13 cellular contexts compared by ENCODE assay signal in the genomic region with DNA sequence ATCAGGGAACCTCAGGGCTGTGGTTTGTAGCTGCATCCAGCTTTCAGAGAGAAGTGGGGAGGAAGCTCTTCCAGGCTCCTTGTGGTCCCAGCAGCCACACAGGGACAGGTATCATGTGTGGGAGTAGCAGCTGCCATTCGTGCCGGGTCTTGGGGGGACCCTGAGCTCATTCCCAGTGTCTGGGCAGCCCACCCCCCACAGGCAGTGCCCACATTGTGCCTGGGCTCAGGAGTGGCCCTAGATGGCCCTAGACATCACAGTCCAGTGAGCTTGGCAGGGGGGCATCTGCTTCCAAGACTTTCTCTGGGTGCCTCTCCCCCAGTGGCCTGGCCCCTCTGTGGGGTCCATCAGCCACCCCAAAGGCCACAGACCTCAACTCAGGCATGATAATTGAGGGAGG.
"Had no signal": no experiment of that assay in that cellular context is flagged by ENCODE, and none has a peak within 500 bp of the region (broad histone marks: within the 10 kb centered on the region; RNA-seq: fewer than 3 reads in every experiment).

No MANE protein-coding gene starts in this region.

- H3K27ac ChIP-seq: epithelial cell of prostate, neural progenitor cell, pancreas had no signal

- ATAC-seq: activated T-cell treated with anti-CD3 and anti-CD28 coated beads, Interleukin-2, amount 50 U/mL, for 4 hours; pancreas had no signal

- H3K27me3 ChIP-seq: neural progenitor cell, pancreas had no signal

- H3K4me3 ChIP-seq: neural progenitor cell, pancreas had no signal

- H3K4me1 ChIP-seq: neural progenitor cell, pancreas had no signal

- H3K36me3 ChIP-seq: neural progenitor cell, pancreas had no signal

- DNase-seq: activated B cell treated with CpG ODN at 0.5 μM for 24 hours; activated CD4-positive, alpha-beta T cell treated with anti-CD3 and anti-CD28 coated beads, Interleukin-2, amount 50 U/mL, for 1 hour; activated gamma-delta T cell; activated T-cell treated with anti-CD3 and anti-CD28 coated beads, Interleukin-2, amount 50 U/mL, for 4 hours; naive B cell; stimulated activated CD4-positive, alpha-beta T cell treated with anti-CD3 and anti-CD28 coated beads, Interleukin-15, amount 100 ng/mL, for 24 hours; stimulated activated CD4-positive, alpha-beta T cell treated with anti-CD3 and anti-CD28 coated beads, Interleukin-4, amount 100 ng/mL, for 1 hour; stimulated activated naive CD4-positive, alpha-beta T cell; substantia nigra; SW 1271 had no signal

- H3K9me3 ChIP-seq: pancreas had no signal
